13 cellular contexts compared by ENCODE assay signal in genomic region chr2:33158482-33159003, GRCh38.
DNase-seq lines count a peak whose midpoint lies in the region; ATAC-seq and TF ChIP-seq lines count a peak whose summit lies in the region.
"Had no signal": no experiment of that assay in that cellular context is flagged by ENCODE, and none has a peak within 500 bp of the region (broad histone marks: within the 10 kb centered on the region; RNA-seq: fewer than 3 reads in every experiment).

No MANE protein-coding gene starts in this region.

- H3K27me3 ChIP-seq in RWPE2 (ENCODE audit: insufficient read depth, poor library complexity, severe bottlenecking) (no peaks in the 10 kb centered on the region), fibroblast of lung (ENCODE audit: control insufficient read depth, insufficient read depth, low read length) (no peaks in the 10 kb centered on the region), neuronal stem cell (ENCODE audit: control insufficient read depth in 3 of 3, insufficient read depth in 3 of 3, low read depth in 1 of 3, low read length in 3 of 3) (no peaks in the 10 kb centered on the region)

- H2BK12ac ChIP-seq in neuronal stem cell (ENCODE audit: low read length): no peak overlapping the region

- no peak overlapping the region for H2BK15ac ChIP-seq in neuronal stem cell (ENCODE audit: low read length)

- H3K18ac ChIP-seq in neuronal stem cell (ENCODE audit: low read length): no peak overlapping the region

- peak; percentile 90 for ATAC-seq in RWPE2 (ENCODE audit: low read depth)
- no peak for ATAC-seq in HG03175 (IDR thresholded peaks at IDR 0.05; ENCODE audit: unreplicated experiment)
- ATAC-seq: stimulated activated naive B cell treated with anti-CD40 and anti-IgM and Interleukin-4, amounts not matched to agents 10 μg/mL and 1 μg/mL and 100 μg/mL, for 72 hours had no signal

- H2AFZ ChIP-seq in fibroblast of lung (ENCODE audit: low read length) (no peak overlapping the region), neuronal stem cell (ENCODE audit: low read length) (no peak overlapping the region)

- H3K14ac ChIP-seq in neuronal stem cell (ENCODE audit: low read length): no peak overlapping the region

- whole genome bisulfite sequencing in neuronal stem cell (ENCODE audit: extremely low coverage in 2 of 2, insufficient read length in 2 of 2, insufficient replicate concordance in 1 of 2), 2 donors: no CpG with 5 or more reads among the region's 3 CpGs

- H3K4me1 ChIP-seq in RWPE2 (ENCODE audit: insufficient read depth, poor library complexity, severe bottlenecking) (peaks cover 18% of the 10 kb centered on the region), fibroblast of lung (ENCODE audit: control insufficient read depth, extremely low read depth, insufficient read depth, low read length) (peaks cover 21% of the 10 kb centered on the region), neuronal stem cell (ENCODE audit: control insufficient read depth in 2 of 2, insufficient read depth in 1 of 2, low read depth in 1 of 2, low read length in 2 of 2) (peaks cover 0 to 1% of the 10 kb centered on the region in 2 donors)

- no peak overlapping the region for H2BK120ac ChIP-seq in neuronal stem cell (ENCODE audit: low read depth, low read length)

- H3K27ac ChIP-seq in RWPE2 (ENCODE audit: poor library complexity, severe bottlenecking) (peak overlapping the region; percentile 88), fibroblast of lung (ENCODE audit: insufficient read depth, low read length) (peak overlapping the region; percentile 93), neuronal stem cell (replicated peaks; ENCODE audit: low read length) (no peak overlapping the region)

- H3K9me3 ChIP-seq in RWPE2 (ENCODE audit: severe bottlenecking): no peaks in the 10 kb centered on the region
- no peaks in the 10 kb centered on the region for H3K9me3 ChIP-seq in fibroblast of lung (ENCODE audit: control insufficient read depth, insufficient read depth, low read depth, low read length)
- H3K9me3 ChIP-seq in neuronal stem cell (replicated peaks in 1 of 2; ENCODE audit: control insufficient read depth in 2 of 2, insufficient read depth in 1 of 2, low read depth in 1 of 2, low read length in 2 of 2): no peaks in the 10 kb centered on the region

- no peak overlapping the region for H3K4ac ChIP-seq in neuronal stem cell (ENCODE audit: low read length)

- H3K36me3 ChIP-seq in RWPE2 (ENCODE audit: low read depth) (no peaks in the 10 kb centered on the region), fibroblast of lung (ENCODE audit: control insufficient read depth, insufficient read depth, low read length) (peaks cover 2% of the 10 kb centered on the region), neuronal stem cell (replicated peaks in 1 of 2; ENCODE audit: control insufficient read depth in 2 of 2, insufficient read depth in 2 of 2, low read length in 2 of 2) (peaks cover 0 to 2% of the 10 kb centered on the region in 2 donors)

- H2BK5ac ChIP-seq in neuronal stem cell (ENCODE audit: low read length): no peak overlapping the region

- peaks cover 78% of the 10 kb centered on the region for H3K79me2 ChIP-seq in fibroblast of lung (ENCODE audit: control insufficient read depth, insufficient read depth, low read length)

- no peak overlapping the region for H4K8ac ChIP-seq in neuronal stem cell (ENCODE audit: low read depth, low read length)

- H3K79me1 ChIP-seq in neuronal stem cell (ENCODE audit: low read depth, low read length): no peaks in the 10 kb centered on the region

- peak overlapping the region; percentile 73 for H3K4me2 ChIP-seq in fibroblast of lung (ENCODE audit: extremely low read depth, insufficient read depth, low read length)
- H3K4me2 ChIP-seq in neuronal stem cell (ENCODE audit: insufficient read depth, low read length, poor library complexity, severe bottlenecking): no peak overlapping the region

- TF ChIP-seq CTCF in RWPE2 (IDR thresholded peaks at IDR 0.05; ENCODE audit: poor library complexity, severe bottlenecking) (no peak), fibroblast of lung (conservative IDR thresholded peaks at IDR 0.05 in 1 of 2, IDR thresholded peaks at IDR 0.05 in 1 of 2; ENCODE audit: low read depth in 1 of 2, low read length in 2 of 2) (no peak)

- no peak overlapping the region for H2AK5ac ChIP-seq in neuronal stem cell (ENCODE audit: low read depth, low read length)

- DNase-seq in GM03348 (ENCODE audit: low spot score) (peak; percentile 65), RWPE2 (ENCODE audit: low spot score) (no peak), fibroblast of lung (ENCODE audit: low read depth in 2 of 2) (peak; percentile 85 to 97), renal cortical epithelial cell (ENCODE audit: low read depth) (peak; percentile 88), C1 segment of cervical spinal cord (lab: John Stamatoyannopoulos, UW) (no peak), neuronal stem cell (ENCODE audit: low spot score) (no peak)
- no peak for DNase-seq in activated effector memory CD4-positive, alpha-beta T cell treated with anti-CD3 and anti-CD28 coated beads, Interleukin-2, amount 50 U/mL, for 16 hours
- DNase-seq: caudate nucleus; head of caudate nucleus; NK-92 treated with Interleukin-12 subunit alpha and Interleukin-12 subunit beta, amount 100 ng/mL, for 24 hours; stimulated activated naive B cell treated with anti-CD40 and anti-IgM and Interleukin-4, amounts not matched to agents 10 μg/mL and 1 μg/mL and 100 μg/mL, for 72 hours; T-helper 1 cell had no signal

- H3K9ac ChIP-seq in fibroblast of lung (ENCODE audit: insufficient read depth, low read length) (peak overlapping the region; percentile 47), neuronal stem cell (ENCODE audit: low read depth, low read length, poor library complexity) (no peak overlapping the region)

- H3K4me3 ChIP-seq in RWPE2 (ENCODE audit: severe bottlenecking) (no peak overlapping the region), fibroblast of lung (replicated peaks in 1 of 4; ENCODE audit: control extremely low read depth in 1 of 4, insufficient read depth in 1 of 4, low read depth in 3 of 4, low read length in 4 of 4) (no peak overlapping the region), neuronal stem cell (ENCODE audit: low read length in 2 of 2) (no peak overlapping the region)

- no peaks in the 10 kb centered on the region for H4K20me1 ChIP-seq in fibroblast of lung (ENCODE audit: control insufficient read depth, extremely low read depth, insufficient read depth, low read length)

- H3K23ac ChIP-seq in neuronal stem cell (ENCODE audit: low read depth, low read length, poor library complexity): no peak overlapping the region

- H4K91ac ChIP-seq in neuronal stem cell (ENCODE audit: low read depth, low read length, poor library complexity): no peak overlapping the region

Comparison
In these comparisons a context has a peak if more than half of its experiments do, and no peak if none do; other contexts are left out.
1. DNase-seq: peak in GM03348 (single experiment), fibroblast of lung (2 of 2) and renal cortical epithelial cell (single experiment); none in RWPE2 (single experiment), C1 segment of cervical spinal cord (0 of 14), activated effector memory CD4-positive, alpha-beta T cell treated with anti-CD3 and anti-CD28 coated beads, Interleukin-2, amount 50 U/mL, for 16 hours (single experiment) and neuronal stem cell (single experiment).